In the genomic region with DNA sequence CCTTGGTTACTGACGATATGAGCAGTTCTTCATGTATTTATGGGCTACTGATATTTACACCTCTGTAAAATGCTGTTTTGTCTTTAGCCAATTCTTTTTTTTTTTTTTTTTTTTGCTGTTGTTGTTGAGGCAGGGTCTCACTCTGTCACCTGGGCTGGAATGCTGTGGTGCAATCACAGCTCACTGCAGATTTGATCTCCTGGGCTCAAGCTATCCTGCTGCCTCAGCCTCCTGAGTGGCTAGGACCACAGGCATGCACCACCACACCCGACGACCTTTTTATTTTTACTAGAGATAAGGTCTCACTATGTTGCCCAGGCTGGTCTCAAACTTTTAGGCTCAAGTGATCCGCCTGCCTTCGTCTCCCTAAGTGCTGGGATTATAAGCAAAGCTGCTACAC, we compare ENCODE assay signal across 2 cellular contexts.
A peak's percentile ranks its signal among the peaks of the same experiment; 100 is the strongest.
TF ChIP-seq lines count a peak whose summit lies in the region.

No MANE protein-coding gene starts in this region.

TF ChIP-seq in HepG2, 621 proteins besides CTCF, POLR2A, EP300 and RAD21:
- peak; percentile 23; the same call in 1 of the 2 replicates for TF ChIP-seq CEBPG (CRISPR knock-in tag; IDR thresholded peaks at IDR 0.05)
- peak; percentile 58 for TF ChIP-seq TEAD3 (CRISPR knock-in tag; optimal IDR thresholded peaks at IDR 0.05; ENCODE audit: borderline replicate concordance)
- TF ChIP-seq, protein P1, sequence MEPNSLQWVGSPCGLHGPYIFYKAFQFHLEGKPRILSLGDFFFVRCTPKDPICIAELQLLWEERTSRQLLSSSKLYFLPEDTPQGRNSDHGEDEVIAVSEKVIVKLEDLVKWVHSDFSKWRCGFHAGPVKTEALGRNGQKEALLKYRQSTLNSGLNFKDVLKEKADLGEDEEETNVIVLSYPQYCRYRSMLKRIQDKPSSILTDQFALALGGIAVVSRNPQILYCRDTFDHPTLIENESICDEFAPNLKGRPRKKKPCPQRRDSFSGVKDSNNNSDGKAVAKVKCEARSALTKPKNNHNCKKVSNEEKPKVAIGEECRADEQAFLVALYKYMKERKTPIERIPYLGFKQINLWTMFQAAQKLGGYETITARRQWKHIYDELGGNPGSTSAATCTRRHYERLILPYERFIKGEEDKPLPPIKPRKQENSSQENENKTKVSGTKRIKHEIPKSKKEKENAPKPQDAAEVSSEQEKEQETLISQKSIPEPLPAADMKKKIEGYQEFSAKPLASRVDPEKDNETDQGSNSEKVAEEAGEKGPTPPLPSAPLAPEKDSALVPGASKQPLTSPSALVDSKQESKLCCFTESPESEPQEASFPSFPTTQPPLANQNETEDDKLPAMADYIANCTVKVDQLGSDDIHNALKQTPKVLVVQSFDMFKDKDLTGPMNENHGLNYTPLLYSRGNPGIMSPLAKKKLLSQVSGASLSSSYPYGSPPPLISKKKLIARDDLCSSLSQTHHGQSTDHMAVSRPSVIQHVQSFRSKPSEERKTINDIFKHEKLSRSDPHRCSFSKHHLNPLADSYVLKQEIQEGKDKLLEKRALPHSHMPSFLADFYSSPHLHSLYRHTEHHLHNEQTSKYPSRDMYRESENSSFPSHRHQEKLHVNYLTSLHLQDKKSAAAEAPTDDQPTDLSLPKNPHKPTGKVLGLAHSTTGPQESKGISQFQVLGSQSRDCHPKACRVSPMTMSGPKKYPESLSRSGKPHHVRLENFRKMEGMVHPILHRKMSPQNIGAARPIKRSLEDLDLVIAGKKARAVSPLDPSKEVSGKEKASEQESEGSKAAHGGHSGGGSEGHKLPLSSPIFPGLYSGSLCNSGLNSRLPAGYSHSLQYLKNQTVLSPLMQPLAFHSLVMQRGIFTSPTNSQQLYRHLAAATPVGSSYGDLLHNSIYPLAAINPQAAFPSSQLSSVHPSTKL (CRISPR knock-in tag; IDR thresholded peaks at IDR 0.05), result 0 out of 2 replicates have a peak, but pooled peaks have one; percentile 8
- TF ChIP-seq HMGXB4 (CRISPR knock-in tag; IDR thresholded peaks at IDR 0.05; ENCODE audit: borderline replicate concordance in 1 of 2, low read depth in 1 of 2), result no peak
- TF ChIP-seq ZNF431 (CRISPR knock-in tag; IDR thresholded peaks at IDR 0.05; ENCODE audit: borderline replicate concordance, low read depth), result no peak
- TF ChIP-seq ZNF121 (CRISPR knock-in tag; IDR thresholded peaks at IDR 0.05), result peak; percentile 36; the same call in 1 of the 2 replicates
- 0 out of 2 replicates have a peak, but pooled peaks have one; percentile 2 for TF ChIP-seq KAT8 (CRISPR knock-in tag; IDR thresholded peaks at IDR 0.05)

TF ChIP-seq in IMR-90, 13 proteins besides CTCF, POLR2A, EP300 and RAD21:
- TF ChIP-seq MAZ (IDR thresholded peaks at IDR 0.05; ENCODE audit: borderline replicate concordance, low read depth, low read length), result no peak
- no peak for TF ChIP-seq MXI1 (IDR thresholded peaks at IDR 0.05; ENCODE audit: borderline replicate concordance, low read depth, low read length)
